Comparison of ENCODE assay signal across 8 cellular contexts in the genomic region with DNA sequence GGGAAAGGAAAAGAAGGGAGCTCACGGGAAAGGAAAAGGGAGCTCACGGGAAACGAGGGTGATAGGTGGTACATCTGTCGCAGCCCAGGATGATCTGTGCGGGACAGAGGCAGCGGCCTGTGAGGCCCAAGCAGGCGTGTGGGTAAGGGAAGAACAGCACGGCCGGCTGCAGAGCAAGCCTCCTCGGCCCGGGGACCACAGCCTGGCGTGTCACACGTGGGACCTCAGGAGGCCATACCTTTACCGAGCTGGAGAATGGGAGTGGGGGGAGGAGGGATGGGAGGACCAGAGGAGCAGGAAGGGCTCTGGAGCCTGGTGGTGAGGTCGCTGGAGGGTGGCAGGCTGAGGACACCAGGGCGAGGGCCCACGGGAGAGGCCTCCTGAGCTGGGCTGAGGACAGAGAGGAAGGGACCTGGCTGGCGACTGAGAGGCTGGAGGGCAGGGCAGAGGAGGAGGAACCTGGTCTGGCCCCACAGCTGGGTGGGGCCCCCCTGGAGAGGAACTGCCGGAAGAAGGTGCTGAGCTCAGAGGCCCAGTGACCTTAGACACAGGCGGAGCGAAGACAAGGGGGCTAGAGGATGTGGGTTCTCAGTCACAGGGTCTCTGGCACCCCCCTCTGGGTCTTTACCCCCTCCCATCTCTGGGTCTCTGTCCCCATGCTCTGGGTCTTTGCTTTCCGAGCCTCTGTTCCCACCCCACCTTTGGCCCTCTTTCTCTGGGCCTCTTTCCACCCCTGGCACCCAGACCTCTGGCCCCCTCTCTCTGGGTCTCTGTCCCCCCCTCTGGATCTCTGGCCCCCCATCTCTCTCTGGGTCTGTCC. TPM values are rescaled to one million over a fixed set of nuclear protein-coding genes. Genes with fewer than 3 reads are reported as not detected.
DNase-seq lines count a peak whose midpoint lies in the region; ATAC-seq, FAIRE-seq and TF ChIP-seq lines count a peak whose summit lies in the region.

No MANE protein-coding gene starts in this region.

- peaks cover 12 to 22% of the 10 kb centered on the region in 2 donors for H3K36me3 ChIP-seq in ascending aorta

- H3K4me3 ChIP-seq in ascending aorta, result no peak overlapping the region

- intact Hi-C loops in ascending aorta (cut with DNase I), result no loop called here

- TF ChIP-seq POLR2A in GM12891 (IDR thresholded peaks at IDR 0.05; ENCODE audit: low read depth, low read length), result peak; percentile 90

- peaks cover 7 to 31% of the 10 kb centered on the region in 2 donors for H3K4me1 ChIP-seq in ascending aorta

- DNase-seq in GM12891 (ENCODE audit: insufficient read length, low spot score), result peak; percentile 70
- DNase-seq in RPMI7951 (ENCODE audit: low read depth), result peak; percentile 47
- DNase-seq in ascending aorta (ENCODE audit: low spot score in 2 of 2), result no peak
- DNase-seq in stimulated activated naive CD4-positive, alpha-beta T cell treated with Interleukin-2 at 50 U/mL for 16 hours (lab: John Stamatoyannopoulos, UW), result peak; percentile 53
- no peak for DNase-seq in NCI-H1694 (lab: John Stamatoyannopoulos, UW)

- H3K27me3 ChIP-seq in ascending aorta, result no peaks in the 10 kb centered on the region
- no peaks in the 10 kb centered on the region for H3K27me3 ChIP-seq in layer of hippocampus (ENCODE audit: control insufficient read depth, insufficient read depth, low read length)

- no peaks in the 10 kb centered on the region for H3K9me3 ChIP-seq in ascending aorta

- FAIRE-seq in GM12891 (lab: Jason Lieb, UNC), result peak; percentile 86

- ATAC-seq in HG02885 (IDR thresholded peaks at IDR 0.05; ENCODE audit: poor library complexity, unreplicated experiment) (peak; percentile 27), HG03520 (IDR thresholded peaks at IDR 0.05; ENCODE audit: unreplicated experiment) (no peak)

- no peak for TF ChIP-seq CTCF in ascending aorta (IDR thresholded peaks at IDR 0.05)

- H3K27ac ChIP-seq in ascending aorta, result peak overlapping the region; percentile 89 to 96
- H3K27ac ChIP-seq in layer of hippocampus (ENCODE audit: low read depth, low read length), result peak overlapping the region; percentile 66

TF ChIP-seq in GM12891, 5 proteins besides CTCF, POLR2A, EP300 and RAD21:
- peak; percentile 96 for TF ChIP-seq POLR2AphosphoS5 (IDR thresholded peaks at IDR 0.05; ENCODE audit: low read depth, low read length)
- peak; percentile 56; the same call in 1 of the 2 replicates for TF ChIP-seq POU2F2 (IDR thresholded peaks at IDR 0.05; ENCODE audit: low read depth, low read length)
- peak; percentile 78 for TF ChIP-seq SPI1 (IDR thresholded peaks at IDR 0.05; ENCODE audit: low read depth, low read length)
- TF ChIP-seq PAX5 (IDR thresholded peaks at IDR 0.05; ENCODE audit: insufficient read depth, low read length, severe bottlenecking), result no peak
- peak; percentile 32; the same call in 1 of the 2 replicates for TF ChIP-seq TAF1 (IDR thresholded peaks at IDR 0.05; ENCODE audit: low read depth, low read length)

RNA-seq across cellular contexts. Expression of gene FTL, which starts 2.9 kb away (rescaled TPM):
- polyA plus RNA-seq in GM12891 (2012; ENCODE audit: low read depth, missing spikeins), result 2,219 TPM
- 4,698 and 4,789 TPM in 2 replicates for total RNA-seq in RPMI7951 (2014; rRNA removed; shearing (Covaris generic))
- 7,736 TPM for total RNA-seq in ascending aorta

RNA-seq across cellular contexts. Expression of gene BAX, which starts 7.6 kb away (rescaled TPM):
- polyA plus RNA-seq in GM12891 (2012; ENCODE audit: low read depth, missing spikeins), result 262 TPM
- 66.6 and 98.1 TPM in 2 replicates for total RNA-seq in RPMI7951 (2014; rRNA removed; shearing (Covaris generic))
- 182 TPM for total RNA-seq in ascending aorta

RNA-seq across cellular contexts. Expression of gene DHDH, which starts 28.7 kb away (rescaled TPM):
- polyA plus RNA-seq in GM12891 (2012; ENCODE audit: low read depth, missing spikeins), result 0.71 TPM
- total RNA-seq in RPMI7951 (2014; rRNA removed; shearing (Covaris generic)), result not detected in 2 replicates
- not detected for total RNA-seq in ascending aorta

RNA-seq across cellular contexts. Expression of gene GYS1, which starts 30.9 kb away (rescaled TPM):
- 46.8 TPM for polyA plus RNA-seq in GM12891 (2012; ENCODE audit: low read depth, missing spikeins)
- 47.6 and 60.1 TPM in 2 replicates for total RNA-seq in RPMI7951 (2014; rRNA removed; shearing (Covaris generic))
- 21.8 TPM for total RNA-seq in ascending aorta

RNA-seq across cellular contexts. Expression of gene RUVBL2, which starts 31.4 kb away (rescaled TPM):
- polyA plus RNA-seq in GM12891 (2012; ENCODE audit: low read depth, missing spikeins), result 104 TPM
- 384 and 389 TPM in 2 replicates for total RNA-seq in RPMI7951 (2014; rRNA removed; shearing (Covaris generic))
- 106 TPM for total RNA-seq in ascending aorta

Comparison
In these comparisons a context has a peak if more than half of its experiments do, and no peak if none do; other contexts are left out.
1. DNase-seq: peak in GM12891 (single experiment), RPMI7951 (single experiment) and stimulated activated naive CD4-positive, alpha-beta T cell treated with Interleukin-2 at 50 U/mL for 16 hours (single experiment); none in ascending aorta (0 of 2) and NCI-H1694 (single experiment).